ENCODE assay signal across 1 cellular context in the genomic region with DNA sequence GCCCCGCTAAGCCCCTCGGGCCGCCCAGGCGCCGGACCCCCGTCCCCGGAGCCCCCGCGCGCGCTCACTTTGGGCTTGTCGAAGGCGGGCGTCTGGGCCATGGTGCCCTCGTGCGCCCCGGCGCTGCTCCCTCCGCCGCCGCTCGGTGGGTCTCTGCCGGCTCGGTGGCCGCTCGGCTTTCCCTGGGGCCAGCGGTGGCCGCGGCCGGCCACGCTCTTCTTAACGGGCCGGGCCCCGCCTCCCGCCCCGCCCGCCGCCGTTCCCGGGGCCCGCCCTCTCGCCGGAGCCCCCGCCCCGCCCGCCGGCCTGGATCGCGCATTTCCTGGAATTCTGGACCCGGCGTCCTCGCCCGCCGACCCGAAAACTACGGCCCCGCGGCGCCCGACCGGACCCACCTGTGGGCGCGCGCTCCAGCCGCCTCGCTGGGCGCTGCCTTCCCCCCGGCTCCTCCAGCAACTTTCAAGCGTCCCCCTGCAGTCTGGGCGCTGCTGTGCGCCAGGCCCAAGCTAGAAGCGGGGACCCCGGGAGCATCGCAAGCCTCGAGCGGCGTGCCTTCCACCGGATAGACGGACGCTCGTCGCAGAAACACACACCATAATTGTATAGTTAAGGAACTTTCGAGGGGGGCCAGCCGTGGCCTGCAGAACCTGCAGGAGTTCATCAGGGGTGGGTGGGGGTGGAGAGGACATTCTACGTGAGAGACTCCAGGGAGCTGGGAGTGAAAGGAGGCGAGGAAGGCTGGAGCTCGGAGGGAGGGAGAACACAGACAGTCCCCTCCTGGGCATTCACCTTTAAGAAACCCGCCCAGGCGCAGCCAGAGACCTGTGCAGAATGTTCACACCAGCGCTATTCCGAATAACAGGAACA.
TF ChIP-seq lines count a peak whose summit lies in the region.

Gene ADA (minus strand): TSS at position 193 of the 867 bp plus-strand sequence. CDS start 92 bp downstream, at position 101.

TF ChIP-seq in HepG2, 621 proteins besides CTCF, POLR2A, EP300 and RAD21 (continued from another document and continues in another):
- no peak for TF ChIP-seq ZNF782 (CRISPR knock-in tag; IDR thresholded peaks at IDR 0.05; ENCODE audit: borderline replicate concordance)
- no peak for TF ChIP-seq ZNF432 (CRISPR knock-in tag; IDR thresholded peaks at IDR 0.05; ENCODE audit: borderline replicate concordance)
- TF ChIP-seq ZNF441 (CRISPR knock-in tag; IDR thresholded peaks at IDR 0.05; ENCODE audit: borderline replicate concordance): 0 out of 2 replicates have a peak, but pooled peaks have one; percentile 15
- no peak for TF ChIP-seq ONECUT2 (CRISPR knock-in tag; IDR thresholded peaks at IDR 0.05)
- no peak for TF ChIP-seq STAT5B (CRISPR knock-in tag; IDR thresholded peaks at IDR 0.05)
- TF ChIP-seq FOSL2 (CRISPR knock-in tag; IDR thresholded peaks at IDR 0.05): no peak
- peak; percentile 50; the same call in 1 of the 2 replicates for TF ChIP-seq PHF21A (CRISPR knock-in tag; IDR thresholded peaks at IDR 0.05)
- TF ChIP-seq ZBTB46 (CRISPR knock-in tag; IDR thresholded peaks at IDR 0.05; ENCODE audit: borderline replicate concordance): no peak
- 0 out of 2 replicates have a peak, but pooled peaks have one; percentile 2 for TF ChIP-seq ZNF713 (CRISPR knock-in tag; IDR thresholded peaks at IDR 0.05)
- TF ChIP-seq ZNF10 (CRISPR knock-in tag; IDR thresholded peaks at IDR 0.05; ENCODE audit: borderline replicate concordance, low read depth): no peak
- TF ChIP-seq, protein P1, sequence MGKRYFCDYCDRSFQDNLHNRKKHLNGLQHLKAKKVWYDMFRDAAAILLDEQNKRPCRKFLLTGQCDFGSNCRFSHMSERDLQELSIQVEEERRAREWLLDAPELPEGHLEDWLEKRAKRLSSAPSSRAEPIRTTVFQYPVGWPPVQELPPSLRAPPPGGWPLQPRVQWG (CRISPR knock-in tag; IDR thresholded peaks at IDR 0.05; ENCODE audit: borderline replicate concordance, low read depth): no peak
- TF ChIP-seq MYC (CRISPR knock-in tag; IDR thresholded peaks at IDR 0.05; ENCODE audit: borderline replicate concordance): peak; percentile 63; the same call in 1 of the 2 replicates
- no peak for TF ChIP-seq ZNF33A (CRISPR knock-in tag; IDR thresholded peaks at IDR 0.05; ENCODE audit: borderline replicate concordance)
- no peak for TF ChIP-seq CAMTA2 (CRISPR knock-in tag; IDR thresholded peaks at IDR 0.05; ENCODE audit: borderline replicate concordance)
- no peak for TF ChIP-seq GATAD1 (CRISPR knock-in tag; IDR thresholded peaks at IDR 0.05)
- no peak; the same call in 1 of the 2 replicates for TF ChIP-seq DMTF1 (CRISPR knock-in tag; IDR thresholded peaks at IDR 0.05)
- TF ChIP-seq SMAD9 (CRISPR knock-in tag; IDR thresholded peaks at IDR 0.05): peak; percentile 69; the same call in 1 of the 2 replicates
- no peak for TF ChIP-seq ZNF251 (CRISPR knock-in tag; IDR thresholded peaks at IDR 0.05)
- peak; percentile 45 for TF ChIP-seq ZNF350 (CRISPR knock-in tag; IDR thresholded peaks at IDR 0.05; ENCODE audit: borderline replicate concordance, low read depth)
- TF ChIP-seq NFRKB (IDR thresholded peaks at IDR 0.05): no peak
- TF ChIP-seq, protein P2, sequence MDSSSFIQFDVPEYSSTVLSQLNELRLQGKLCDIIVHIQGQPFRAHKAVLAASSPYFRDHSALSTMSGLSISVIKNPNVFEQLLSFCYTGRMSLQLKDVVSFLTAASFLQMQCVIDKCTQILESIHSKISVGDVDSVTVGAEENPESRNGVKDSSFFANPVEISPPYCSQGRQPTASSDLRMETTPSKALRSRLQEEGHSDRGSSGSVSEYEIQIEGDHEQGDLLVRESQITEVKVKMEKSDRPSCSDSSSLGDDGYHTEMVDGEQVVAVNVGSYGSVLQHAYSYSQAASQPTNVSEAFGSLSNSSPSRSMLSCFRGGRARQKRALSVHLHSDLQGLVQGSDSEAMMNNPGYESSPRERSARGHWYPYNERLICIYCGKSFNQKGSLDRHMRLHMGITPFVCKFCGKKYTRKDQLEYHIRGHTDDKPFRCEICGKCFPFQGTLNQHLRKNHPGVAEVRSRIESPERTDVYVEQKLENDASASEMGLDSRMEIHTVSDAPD (CRISPR knock-in tag; IDR thresholded peaks at IDR 0.05): no peak
- TF ChIP-seq ZFP41 (CRISPR knock-in tag; IDR thresholded peaks at IDR 0.05; ENCODE audit: borderline replicate concordance): no peak
- TF ChIP-seq HNRNPLL (IDR thresholded peaks at IDR 0.05; ENCODE audit: low read depth, low read length, poor library complexity, severe bottlenecking): peak; percentile 71
- TF ChIP-seq PATZ1 (CRISPR knock-in tag; IDR thresholded peaks at IDR 0.05): peak; percentile 54; the same call in 1 of the 2 replicates
- no peak for TF ChIP-seq ZNF652 (CRISPR knock-in tag; IDR thresholded peaks at IDR 0.05; ENCODE audit: borderline replicate concordance, low read depth)
- no peak for TF ChIP-seq SETDB1 (CRISPR knock-in tag; IDR thresholded peaks at IDR 0.05; ENCODE audit: borderline replicate concordance)
- no peak for TF ChIP-seq SRF (IDR thresholded peaks at IDR 0.05; ENCODE audit: low read depth, low read length)
- TF ChIP-seq ZNF33B (CRISPR knock-in tag; IDR thresholded peaks at IDR 0.05): peak; percentile 50; the same call in 1 of the 2 replicates
- no peak for TF ChIP-seq BATF2 (CRISPR knock-in tag; IDR thresholded peaks at IDR 0.05)
- TF ChIP-seq MLLT10 (CRISPR knock-in tag; IDR thresholded peaks at IDR 0.05): no peak
- no peak for TF ChIP-seq ZNF329 (CRISPR knock-in tag; IDR thresholded peaks at IDR 0.05; ENCODE audit: low read depth)
- TF ChIP-seq GMEB1 (CRISPR knock-in tag; IDR thresholded peaks at IDR 0.05; ENCODE audit: borderline replicate concordance): peak; percentile 55; the same call in 1 of the 2 replicates
- TF ChIP-seq SMYD3 (CRISPR knock-in tag; IDR thresholded peaks at IDR 0.05): no peak
- peak in 1 of 2 experiments; percentile 38; a peak in 1 of 4 replicates for TF ChIP-seq ATF4 (CRISPR knock-in tag; IDR thresholded peaks at IDR 0.05)
- TF ChIP-seq PAWR (CRISPR knock-in tag; IDR thresholded peaks at IDR 0.05; ENCODE audit: borderline replicate concordance): peak; percentile 83; the same call in 1 of the 2 replicates
- TF ChIP-seq ZNF784 (CRISPR knock-in tag; IDR thresholded peaks at IDR 0.05; ENCODE audit: borderline replicate concordance): 0 out of 2 replicates have a peak, but pooled peaks have one; percentile 66
